Comparison of ENCODE assay signal across 8 cellular contexts in genomic region chr1:87024936-87025537, GRCh38.
DNase-seq lines count a peak whose midpoint lies in the region; ATAC-seq and TF ChIP-seq lines count a peak whose summit lies in the region.

No MANE protein-coding gene starts in this region.

- DNase-seq in BE2C, result no peak
- DNase-seq in NCI-H2227 (lab: John Stamatoyannopoulos, UW; ENCODE audit: unreplicated experiment), result peak; percentile 32
- DNase-seq in right lobe of liver, result no peak
- DNase-seq in activated CD4-positive, alpha-beta T cell treated with anti-CD3 and anti-CD28 coated beads for 4 hours, result no peak
- no peak for DNase-seq in stimulated activated CD4-positive, alpha-beta T cell treated with anti-CD3 and anti-CD28 coated beads, Interleukin-15, amount 100 ng/mL, for 24 hours

- WGBS in right lobe of liver (ENCODE audit: insufficient coverage, low coverage, low lambda C conversion rate, missing lambda C conversion rate), result 83% methylated on average over 2 of the region's 2 CpGs

- no peaks in the 10 kb centered on the region for H3K36me3 ChIP-seq in BE2C
- no peaks in the 10 kb centered on the region for H3K36me3 ChIP-seq in right lobe of liver

- intact Hi-C loops in right lobe of liver (cut with DNase I), result no loop called here

- H3K27ac Mint-ChIP-seq in brain, result peak overlapping the region in 1 of 5 experiments; percentile 9

- TF ChIP-seq CTCF in BE2C (IDR thresholded peaks at IDR 0.05; ENCODE audit: low read depth, low read length) (peak; percentile 64), brain (conservative IDR thresholded peaks at IDR 0.05) (peak; percentile 56 to 68), right lobe of liver (IDR thresholded peaks at IDR 0.05) (peak; percentile 59 to 65 (median 60))

- peaks cover 0 to 7% (median 2%) of the 10 kb centered on the region in 5 experiments for H3K9me3 Mint-ChIP-seq in brain

- H3K27ac ChIP-seq in right lobe of liver, result no peak overlapping the region

- no peak overlapping the region for H3K4me3 Mint-ChIP-seq in brain

- no peaks in the 10 kb centered on the region for H3K9me3 ChIP-seq in BE2C
- H3K9me3 ChIP-seq in right lobe of liver, result no peaks in the 10 kb centered on the region

- no peak for TF ChIP-seq POLR2A in right lobe of liver (IDR thresholded peaks at IDR 0.05)

- H3K4me1 Mint-ChIP-seq in brain, result peaks cover 17% of the 10 kb centered on the region

- H3K4me1 ChIP-seq in BE2C, result no peaks in the 10 kb centered on the region
- H3K4me1 ChIP-seq in right lobe of liver, result no peaks in the 10 kb centered on the region

- ATAC-seq in GM18519 (IDR thresholded peaks at IDR 0.05; ENCODE audit: low FRiP score, unreplicated experiment) (peak; percentile 76), HG03064 (IDR thresholded peaks at IDR 0.05; ENCODE audit: low read depth, unreplicated experiment) (peak; percentile 86), right lobe of liver (peak; percentile 85 to 94 (median 92))

- H3K36me3 Mint-ChIP-seq in brain, result peaks cover 11% of the 10 kb centered on the region

- no peak overlapping the region for H3K4me3 ChIP-seq in BE2C (ENCODE audit: low read depth, low read length)
- no peak overlapping the region for H3K4me3 ChIP-seq in right lobe of liver

- H3K27me3 Mint-ChIP-seq in brain, result no peaks in the 10 kb centered on the region

- H3K27me3 ChIP-seq in BE2C (no peaks in the 10 kb centered on the region), right lobe of liver (no peaks in the 10 kb centered on the region)
